ENCODE assay signal across 19 cellular contexts in the genomic region with DNA sequence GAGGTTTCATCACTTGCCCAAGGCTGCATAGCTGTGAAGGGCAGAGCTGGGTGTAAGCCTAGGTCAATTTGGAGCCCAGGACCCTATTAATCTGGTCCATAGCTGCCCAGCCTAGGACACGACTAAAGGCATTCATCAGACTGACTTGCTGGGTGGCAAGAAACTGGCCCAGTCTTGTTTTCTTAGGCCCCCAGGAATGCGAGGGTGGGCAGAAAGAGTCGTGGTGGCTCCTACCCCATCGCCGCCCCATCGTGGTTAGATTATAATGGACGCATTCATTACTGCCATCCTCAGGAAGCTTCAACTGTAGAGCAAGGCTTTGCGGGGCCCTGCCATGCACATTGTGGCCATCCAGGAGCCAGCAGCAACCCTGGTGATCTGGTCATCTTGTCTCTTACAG.
"Had no signal": no experiment of that assay in that cellular context is flagged by ENCODE, and none has a peak within 500 bp of the region (broad histone marks: within the 10 kb centered on the region; RNA-seq: fewer than 3 reads in every experiment).

No MANE protein-coding gene starts in this region.

- H3K27me3 ChIP-seq: cardiac muscle cell, colonic mucosa, esophagus muscularis mucosa, testis had no signal

- DNase-seq: activated CD4-positive, alpha-beta T cell treated with anti-CD3 and anti-CD28 coated beads, Interleukin-2, amount 50 U/mL, for 1 hour; activated CD8-positive, alpha-beta memory T cell treated with anti-CD3 and anti-CD28 coated beads for 24 hours; activated naive CD4-positive, alpha-beta T cell treated with anti-CD3 and anti-CD28 coated beads for 36 hours; colonic mucosa; effector CD4-positive, alpha-beta T cell; glutamatergic neuron; hypothalamus; kidney; left ventricle myocardium superior; naive thymus-derived CD8-positive, alpha-beta T cell; stimulated activated CD4-positive, alpha-beta T cell treated with anti-CD3 and anti-CD28 coated beads, Interleukin-15, amount 100 ng/mL, for 24 hours; stimulated activated CD4-positive, alpha-beta T cell treated with anti-CD3 and anti-CD28 coated beads, Interleukin-4, amount 100 ng/mL, for 1 hour; stimulated activated naive CD4-positive, alpha-beta T cell treated with Interleukin-2 at 50 U/mL for 16 hours; SW 1271; testis had no signal

- H3K27ac ChIP-seq: cardiac muscle cell, colonic mucosa, esophagus muscularis mucosa had no signal

- ATAC-seq: activated CD4-positive, CD25-positive, alpha-beta regulatory T cell treated with anti-CD3 and anti-CD28 coated beads, Interleukin-2, amount 50 U/mL, for 24 hours; left ventricle myocardium superior; mucosa of descending colon; naive thymus-derived CD8-positive, alpha-beta T cell had no signal
